Comparison of ENCODE assay signal across 2 cellular contexts in the genomic region with DNA sequence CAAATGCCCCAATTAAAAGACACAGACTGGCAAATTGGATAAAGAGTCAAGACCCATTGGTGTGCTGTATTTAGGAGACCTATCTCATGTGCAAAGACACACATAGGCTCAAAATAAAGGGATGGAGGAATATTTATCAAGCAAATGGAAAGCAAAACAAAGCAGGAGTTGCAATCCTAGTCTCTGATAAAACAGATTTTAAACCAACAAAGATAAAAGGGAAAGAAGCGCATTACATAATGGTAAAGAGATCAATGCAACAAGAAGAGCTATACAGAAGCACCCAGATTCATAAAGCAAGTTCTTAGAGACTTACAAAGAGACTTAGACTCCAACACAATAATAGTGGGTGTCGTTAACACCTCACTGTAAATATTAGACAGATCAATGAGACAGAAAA.
DNase-seq lines count a peak whose midpoint lies in the region; ATAC-seq, FAIRE-seq and TF ChIP-seq lines count a peak whose summit lies in the region.
"Not testable (repeated sequence)": the region's sequence is repeated elsewhere in the genome, so short reads cannot be mapped to it uniquely, and the experiment has no call there.

No MANE protein-coding gene starts in this region.

- POLR2A ChIA-PET in K562 (lab: Yijun Ruan, JAX): not testable (repeated sequence)

- H3K27ac ChIP-seq in K562 (ENCODE audit: extremely low read depth, low read depth, low read length); endodermal cell (ENCODE audit: low read depth, low read length): not testable (repeated sequence)

- TF ChIP-seq CTCF in K562 (IDR thresholded peaks at IDR 0.05 in 2 of 3, conservative IDR thresholded peaks at IDR 0.05 in 1 of 3; ENCODE audit: insufficient read depth in 2 of 3, low read depth in 1 of 3, low read length in 3 of 3); endodermal cell (conservative IDR thresholded peaks at IDR 0.05): not testable (repeated sequence)

- not testable (repeated sequence) for H3K4me3 ChIP-seq in K562
- peak overlapping the region; percentile 4 for H3K4me3 ChIP-seq in endodermal cell (ENCODE audit: low read length)

- intact Hi-C loops in K562 (cut with micrococcal nuclease): not testable (repeated sequence)

- H3K79me2 ChIP-seq in K562 (ENCODE audit: control insufficient read depth, insufficient read depth, low read length): not testable (repeated sequence)

- H3K4me3 Mint-ChIP-seq in endodermal cell: not testable (repeated sequence)

- not testable (repeated sequence) for H3K9me3 ChIP-seq in K562 (replicated peaks; ENCODE audit: control insufficient read depth, insufficient read depth, low read depth, low read length)
- H3K9me3 ChIP-seq in endodermal cell (ENCODE audit: control insufficient read depth, low read length): peaks cover 62% of the 10 kb centered on the region

- ATAC-seq in K562: not testable (repeated sequence)

- WGBS in K562 (ENCODE audit: insufficient coverage, low coverage, missing lambda C conversion rate): 3% methylated on average over 2 of the region's 2 CpGs
- 67 to 69% methylated on average over 1 to 2 of the region's 2 CpGs for WGBS in endodermal cell (ENCODE audit: insufficient coverage in 1 of 2, insufficient read length in 1 of 2), 2 experiments

- TF ChIP-seq EP300 in K562 (IDR thresholded peaks at IDR 0.05; ENCODE audit: low read length): not testable (repeated sequence)

- in situ Hi-C loops in K562 (cut with MboI): not testable (repeated sequence)

- not testable (repeated sequence) for H3K4me1 ChIP-seq in K562 (replicated peaks in 1 of 2; ENCODE audit: control insufficient read depth in 2 of 2, insufficient read depth in 2 of 2, low read length in 2 of 2); endodermal cell (ENCODE audit: control insufficient read depth, insufficient read depth, low read length)

- H3K4me2 ChIP-seq in K562 (ENCODE audit: insufficient read depth, low read length): not testable (repeated sequence)

- H3K27me3 Mint-ChIP-seq in endodermal cell (ENCODE audit: insufficient read depth): not testable (repeated sequence)

- not testable (repeated sequence) for DNase-seq in K562 (ENCODE audit: extremely low read depth in 1 of 4, low spot score in 3 of 4); endodermal cell

- not testable (repeated sequence) for H3K27ac Mint-ChIP-seq in endodermal cell

- TF ChIP-seq RAD21 in K562 (CRISPR knock-in tag; conservative IDR thresholded peaks at IDR 0.05 in 1 of 2, IDR thresholded peaks at IDR 0.05 in 1 of 2): not testable (repeated sequence)

- H3K27me3 ChIP-seq in K562 (ENCODE audit: control insufficient read depth in 2 of 2, insufficient read depth in 2 of 2, low read length in 2 of 2); endodermal cell (ENCODE audit: control insufficient read depth, insufficient read depth, low read length, poor library complexity, severe bottlenecking): not testable (repeated sequence)

- not testable (repeated sequence) for H3K36me3 Mint-ChIP-seq in endodermal cell (ENCODE audit: low read depth)

- not testable (repeated sequence) for H4K20me1 ChIP-seq in K562 (replicated peaks; ENCODE audit: control insufficient read depth, insufficient read depth, low read length)

- TF ChIP-seq POLR2A in K562 (conservative IDR thresholded peaks at IDR 0.05): not testable (repeated sequence)

- H3K4me1 Mint-ChIP-seq in endodermal cell: not testable (repeated sequence)

- H3K9me1 ChIP-seq in K562 (ENCODE audit: control insufficient read depth, insufficient read depth, low read length): not testable (repeated sequence)

- H3K9me3 Mint-ChIP-seq in endodermal cell: peaks cover 25% of the 10 kb centered on the region

- CTCF ChIA-PET in K562 (lab: Yijun Ruan, JAX; ENCODE audit: low intra/inter-chr PET ratio): not testable (repeated sequence)

- H2AFZ ChIP-seq in K562 (ENCODE audit: low read depth, low read length): not testable (repeated sequence)

- H3K9ac ChIP-seq in K562 (ENCODE audit: insufficient read depth in 1 of 2, low read depth in 2 of 2, low read length in 2 of 2); endodermal cell (ENCODE audit: extremely low read depth, low read length, poor library complexity, severe bottlenecking): not testable (repeated sequence)

- H3K36me3 ChIP-seq in K562 (ENCODE audit: control insufficient read depth, insufficient read depth, low read length); endodermal cell (ENCODE audit: control insufficient read depth, insufficient read depth, low read length): not testable (repeated sequence)

- not testable (repeated sequence) for FAIRE-seq in K562 (lab: Jason Lieb, UNC)

- not testable (repeated sequence) for BruUV-seq in K562 (replicated peaks; lab: Mats Ljungman, UMichigan)

TF ChIP-seq in K562, 482 proteins besides CTCF, POLR2A, EP300 and RAD21:
- TF ChIP-seq ZNF699 (CRISPR knock-in tag; IDR thresholded peaks at IDR 0.05; ENCODE audit: insufficient replicate concordance) (peak; percentile 56), ZNF507 (tag; conservative IDR thresholded peaks at IDR 0.05) (peak; percentile 70), ZNF253 (CRISPR knock-in tag; conservative IDR thresholded peaks at IDR 0.05) (0 out of 2 replicates have a peak, but pooled peaks have one; percentile 34)
- TF ChIP-seq, protein P1, sequence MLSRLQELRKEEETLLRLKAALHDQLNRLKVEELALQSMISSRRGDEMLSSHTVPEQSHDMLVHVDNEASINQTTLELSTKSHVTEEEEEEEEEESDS (CRISPR knock-in tag; IDR thresholded peaks at IDR 0.05): 0 out of 2 replicates have a peak, but pooled peaks have one; percentile 32
